8 cellular contexts compared by ENCODE assay signal in the genomic region with DNA sequence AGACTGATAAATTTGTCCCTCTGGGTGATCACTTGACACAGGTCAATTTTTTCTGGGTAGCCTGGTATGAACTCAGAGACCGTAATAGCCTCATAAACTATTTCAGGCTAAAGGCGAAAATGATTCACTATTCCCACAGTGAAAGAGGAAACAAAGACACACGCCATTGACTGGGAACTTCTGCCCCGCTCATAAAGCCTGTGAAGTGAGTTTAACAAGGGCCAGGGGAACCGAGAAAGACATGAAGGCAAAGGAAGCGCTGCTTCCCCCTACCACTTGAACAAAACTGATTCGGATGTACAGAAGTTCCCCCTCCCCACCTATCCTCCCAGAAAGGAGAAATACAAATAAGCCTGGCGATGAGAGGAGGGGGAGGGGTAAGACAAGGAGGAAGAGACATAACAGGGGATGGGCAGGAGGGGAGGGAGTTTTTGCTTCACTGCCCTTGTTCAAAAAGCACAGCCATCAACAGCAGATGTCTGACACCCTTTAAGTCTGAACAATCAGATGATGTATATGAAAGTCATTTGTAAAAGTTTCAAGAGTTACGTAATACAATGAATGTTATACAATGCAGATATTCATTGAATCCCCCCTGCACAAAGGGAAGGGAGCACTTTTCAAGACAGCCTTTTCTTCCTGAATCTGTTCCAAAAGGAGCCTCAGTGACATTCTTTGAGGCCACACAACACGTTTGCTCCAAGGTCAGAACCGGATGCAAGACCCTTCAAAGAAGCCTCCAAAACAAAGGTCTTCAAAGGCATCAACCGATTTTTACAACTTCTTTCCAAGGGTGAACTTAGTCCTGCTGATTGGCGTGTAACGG. TPM values are rescaled to one million over a fixed set of nuclear protein-coding genes. Genes with fewer than 3 reads are reported as not detected.
DNase-seq lines count a peak whose midpoint lies in the region; ATAC-seq and TF ChIP-seq lines count a peak whose summit lies in the region.

No MANE protein-coding gene starts in this region.

- H3K4me2 ChIP-seq in hepatocyte = peak overlapping the region; percentile 96

- no peak for TF ChIP-seq POLR2A in sigmoid colon (IDR thresholded peaks at IDR 0.05)

- intact Hi-C loops in sigmoid colon (cut with DNase I) = no loop called here

- TF ChIP-seq CTCF in WI38 (IDR thresholded peaks at IDR 0.05; ENCODE audit: low read depth, low read length) (no peak), hepatocyte (IDR thresholded peaks at IDR 0.05; ENCODE audit: poor library complexity) (no peak), sigmoid colon (IDR thresholded peaks at IDR 0.05) (no peak)

- peak overlapping the region; percentile 47 for H2AFZ ChIP-seq in hepatocyte

- H3K4me3 ChIP-seq in WI38 (ENCODE audit: low read depth, low read length) = peak overlapping the region; percentile 45
- H3K4me3 ChIP-seq in hepatocyte = peak overlapping the region; percentile 64
- peak overlapping the region; percentile 29 to 59 (median 58) for H3K4me3 ChIP-seq in sigmoid colon

- H3K36me3 ChIP-seq in hepatocyte (replicated peaks; ENCODE audit: insufficient read depth, low read depth) (no peaks in the 10 kb centered on the region), sigmoid colon (no peaks in the 10 kb centered on the region)

- ATAC-seq in GM19438 (IDR thresholded peaks at IDR 0.05; ENCODE audit: low read depth, unreplicated experiment) = peak; percentile 59
- peak; percentile 78 for ATAC-seq in HG03432 (IDR thresholded peaks at IDR 0.05; ENCODE audit: unreplicated experiment)

- H3K27ac ChIP-seq in hepatocyte (no peak overlapping the region), sigmoid colon (peak overlapping the region in 3 of 4 donors; percentile 43 to 62 (median 44))

- no peaks in the 10 kb centered on the region for H3K79me2 ChIP-seq in hepatocyte

- H4K20me1 ChIP-seq in hepatocyte (ENCODE audit: insufficient read depth, poor library complexity, severe bottlenecking) = no peaks in the 10 kb centered on the region

- no peak for TF ChIP-seq EP300 in sigmoid colon (IDR thresholded peaks at IDR 0.05)

- H3K4me1 ChIP-seq in hepatocyte (ENCODE audit: insufficient read depth) = peaks cover 11% of the 10 kb centered on the region
- H3K4me1 ChIP-seq in sigmoid colon = peaks cover 0 to 24% (median 23%) of the 10 kb centered on the region in 4 donors

- no peaks in the 10 kb centered on the region for H3K9me2 ChIP-seq in hepatocyte (replicated peaks; ENCODE audit: insufficient read depth)

- peaks cover 46% of the 10 kb centered on the region for H3K27me3 ChIP-seq in hepatocyte
- peaks cover 0 to 5% (median 0%) of the 10 kb centered on the region in 3 donors for H3K27me3 ChIP-seq in sigmoid colon

- DNase-seq in EL (peak; percentile 44), hepatocyte (ENCODE audit: low spot score) (peak; percentile 25), sigmoid colon (no peak), NCI-H510A (lab: John Stamatoyannopoulos, UW) (no peak)
- no peak for DNase-seq in stimulated activated naive CD4-positive, alpha-beta T cell (lab: John Stamatoyannopoulos, UW)

- whole genome bisulfite sequencing in hepatocyte (ENCODE audit: low lambda C conversion rate, missing lambda C conversion rate) = 25% methylated on average over 14 of the region's 14 CpGs
- WGBS in sigmoid colon, 2 donors = 2 to 6% methylated on average over 14 of the region's 14 CpGs

- no peaks in the 10 kb centered on the region for H3K9me3 ChIP-seq in hepatocyte (ENCODE audit: low read depth)
- no peaks in the 10 kb centered on the region for H3K9me3 ChIP-seq in sigmoid colon

RNA-seq across cellular contexts. Expression of a gene that starts 0.7 kb away (rescaled TPM):
- total RNA-seq in hepatocyte (0.80 and 1.2 TPM in 2 replicates), sigmoid colon (1 to 10 TPM in 3 of 4 donors, under 1 TPM in 1; 0.49 to 1.4 (median 1.1) TPM)
- polyA plus RNA-seq in hepatocyte (0.37 and 2.3 TPM in 2 replicates), sigmoid colon (1 to 10 TPM in 1 of 3 donors, under 1 TPM in 1, not detected in 1; 0.23 to 3.5 TPM)

Comparison
In these comparisons a context has a peak if more than half of its experiments do, and no peak if none do; other contexts are left out.
1. DNase-seq: peak in EL (single experiment) and hepatocyte (single experiment); none in sigmoid colon (single experiment), stimulated activated naive CD4-positive, alpha-beta T cell (0 of 6) and NCI-H510A (single experiment).
2. Peak in every context shown above with its lines, with median percentiles within 50 percentile points of each other: H3K4me3 ChIP-seq.